Comparison of ENCODE assay signal across 14 cellular contexts in the genomic region with DNA sequence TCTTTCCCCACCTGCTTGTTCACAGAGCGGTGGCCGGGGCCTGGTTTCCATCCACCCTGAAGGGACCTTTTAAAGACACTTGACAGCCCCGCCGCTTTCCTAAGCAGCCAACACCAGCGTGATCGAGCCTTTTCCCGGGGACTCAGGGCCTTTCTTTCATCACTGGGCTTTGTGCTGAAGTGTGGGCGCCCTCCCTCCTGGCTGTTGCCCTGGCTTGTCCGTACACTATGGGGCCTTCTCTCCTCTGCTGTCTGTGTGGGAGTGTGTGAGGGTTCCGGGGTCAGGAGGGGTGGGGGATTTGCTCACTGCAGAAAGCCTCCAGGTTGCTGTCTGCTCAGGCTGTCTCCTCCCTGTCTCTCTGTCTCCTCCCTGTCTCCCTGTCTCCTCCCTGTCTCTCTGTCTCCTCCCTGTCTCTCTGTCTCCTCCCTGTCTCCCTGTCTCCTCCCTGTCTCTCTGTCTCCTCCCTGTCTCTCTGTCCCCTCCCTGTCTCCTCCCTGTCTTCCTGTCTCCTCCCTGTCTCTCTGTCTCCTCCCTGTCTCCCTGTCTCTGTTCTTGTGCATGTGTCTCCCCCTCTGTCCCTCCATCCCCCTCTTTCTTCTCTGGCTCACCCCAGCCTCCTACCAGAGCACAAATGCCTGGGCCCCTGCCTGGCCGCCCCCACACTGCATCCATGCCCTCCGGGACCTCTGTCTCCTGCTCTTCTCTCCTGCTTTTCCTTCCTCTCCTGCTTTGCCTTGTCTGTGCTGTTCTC.
DNase-seq lines count a peak whose midpoint lies in the region; ATAC-seq, FAIRE-seq and TF ChIP-seq lines count a peak whose summit lies in the region.
"Had no signal": no experiment of that assay in that cellular context is flagged by ENCODE, and none has a peak within 500 bp of the region (broad histone marks: within the 10 kb centered on the region; RNA-seq: fewer than 3 reads in every experiment).

No MANE protein-coding gene starts in this region.

- H3K36me3 Mint-ChIP-seq in HFFc6 (ENCODE audit: low read depth) (no peaks in the 10 kb centered on the region), brain (no peaks in the 10 kb centered on the region), type B pancreatic cell (no peaks in the 10 kb centered on the region)

- H4K20me1 ChIP-seq in keratinocyte (ENCODE audit: control insufficient read depth, extremely low read depth, insufficient read depth, low read length), result no peaks in the 10 kb centered on the region

- H3K27ac Mint-ChIP-seq in HFFc6 (peak overlapping the region; percentile 69), brain (peak overlapping the region; percentile 18 to 83 (median 31)), type B pancreatic cell (peak overlapping the region; percentile 66)

- H3K9me3 Mint-ChIP-seq in HFFc6, result no peaks in the 10 kb centered on the region
- peaks cover 0 to 6% (median 0%) of the 10 kb centered on the region in 5 experiments for H3K9me3 Mint-ChIP-seq in brain
- no peaks in the 10 kb centered on the region for H3K9me3 Mint-ChIP-seq in type B pancreatic cell
- H3K9me3 Mint-ChIP-seq: activated T-cell treated with anti-CD3 and anti-CD28 coated beads, Interleukin-2, amount 50 U/mL, for 4 hours had no signal

- TF ChIP-seq CTCF in HFFc6 (IDR thresholded peaks at IDR 0.05), result no peak
- no peak for TF ChIP-seq CTCF in brain (conservative IDR thresholded peaks at IDR 0.05)
- no peak for TF ChIP-seq CTCF in keratinocyte (optimal IDR thresholded peaks at IDR 0.05 in 1 of 3, IDR thresholded peaks at IDR 0.05 in 1 of 3, conservative IDR thresholded peaks at IDR 0.05 in 1 of 3; ENCODE audit: extremely low read depth in 1 of 3, insufficient read depth in 2 of 3, low read length in 3 of 3)
- no peak for TF ChIP-seq CTCF in type B pancreatic cell (conservative IDR thresholded peaks at IDR 0.05)
- TF ChIP-seq CTCF in transverse colon (IDR thresholded peaks at IDR 0.05), result no peak

- H3K4me1 ChIP-seq in keratinocyte (ENCODE audit: control insufficient read depth, extremely low read depth, insufficient read depth, low read length) (peaks cover 9% of the 10 kb centered on the region), transverse colon (peaks cover 0 to 2% (median 0%) of the 10 kb centered on the region in 4 donors)
- H3K4me1 ChIP-seq: upper lobe of right lung had no signal

- H3K4me1 Mint-ChIP-seq in HFFc6 (ENCODE audit: low read depth), result peaks cover 30% of the 10 kb centered on the region
- H3K4me1 Mint-ChIP-seq in brain, result peaks cover 29% of the 10 kb centered on the region
- peaks cover 32% of the 10 kb centered on the region for H3K4me1 Mint-ChIP-seq in type B pancreatic cell (ENCODE audit: unreplicated experiment)

- no peak for TF ChIP-seq EP300 in transverse colon (IDR thresholded peaks at IDR 0.05; ENCODE audit: low read depth)

- intact Hi-C loops in transverse colon (cut with DNase I; ENCODE audit: low total_unique reads), result no loop called here

- TF ChIP-seq POLR2A in transverse colon (IDR thresholded peaks at IDR 0.05), result no peak

- peak overlapping the region; percentile 39 for H2AFZ ChIP-seq in keratinocyte (ENCODE audit: control insufficient read depth, low read length)

- FAIRE-seq in keratinocyte (lab: Jason Lieb, UNC), result peak; percentile 90
- FAIRE-seq: frontal cortex had no signal

- peak overlapping the region; percentile 65 for H3K4me3 Mint-ChIP-seq in HFFc6
- no peak overlapping the region for H3K4me3 Mint-ChIP-seq in brain
- no peak overlapping the region for H3K4me3 Mint-ChIP-seq in type B pancreatic cell
- H3K4me3 Mint-ChIP-seq: activated T-cell treated with anti-CD3 and anti-CD28 coated beads, Interleukin-2, amount 50 U/mL, for 4 hours had no signal

- no peaks in the 10 kb centered on the region for H3K79me2 ChIP-seq in keratinocyte (ENCODE audit: control insufficient read depth, insufficient read depth, low read length)

- ATAC-seq in HG03457 (IDR thresholded peaks at IDR 0.05; ENCODE audit: unreplicated experiment) (no peak), GM21528 (IDR thresholded peaks at IDR 0.05; ENCODE audit: low FRiP score, unreplicated experiment) (no peak)
- ATAC-seq: activated T-cell treated with anti-CD3 and anti-CD28 coated beads, Interleukin-2, amount 50 U/mL, for 4 hours; left lobe of liver; upper lobe of right lung had no signal

- DNase-seq in HFFc6 (peak; percentile 13), keratinocyte (ENCODE audit: low read depth, low spot score) (no peak), type B pancreatic cell (ENCODE audit: extremely low spot score, unreplicated experiment) (no peak), transverse colon (no peak)
- DNase-seq: activated T-cell treated with anti-CD3 and anti-CD28 coated beads, Interleukin-2, amount 50 U/mL, for 4 hours; NCI-H2171; upper lobe of right lung had no signal

- H3K36me3 ChIP-seq in keratinocyte (ENCODE audit: control insufficient read depth in 2 of 2, extremely low read depth in 1 of 2, insufficient read depth in 2 of 2, low read length in 2 of 2) (no peaks in the 10 kb centered on the region), transverse colon (no peaks in the 10 kb centered on the region)
- H3K36me3 ChIP-seq: upper lobe of right lung had no signal

- in situ Hi-C loops in transverse colon (cut with MboI; ENCODE audit: low pct_ligation_motif_present in 1 of 4, low pct_unique_long_range_greater_than_20kb in 1 of 4, low sequenced_read_pairs in 3 of 4), result loop anchor here in 3 of 4 donors (10.0 kb wide), 1 partner anchor 77 kb away; no protein-coding TSS in a partner anchor

- WGBS in transverse colon (ENCODE audit: low coverage in 1 of 2), 2 donors, result 83% methylated on average over 12 of the region's 12 CpGs; no CpG with 5 or more reads in 1 of the 2 donors

- H3K4me3 ChIP-seq in keratinocyte (ENCODE audit: control insufficient read depth in 2 of 3, extremely low read depth in 1 of 3, insufficient read depth in 2 of 3, low read depth in 1 of 3, low read length in 3 of 3) (no peak overlapping the region), transverse colon (no peak overlapping the region)
- H3K4me3 ChIP-seq: upper lobe of right lung had no signal

- H3K4me2 ChIP-seq in keratinocyte (ENCODE audit: control insufficient read depth, extremely low read depth, insufficient read depth, low read depth, low read length), result peak overlapping the region; percentile 62
- H3K4me2 ChIP-seq: KMS-11 had no signal

- no peak overlapping the region for H3K9ac ChIP-seq in keratinocyte (ENCODE audit: control insufficient read depth, extremely low read depth, insufficient read depth, low read length)
- H3K9ac ChIP-seq: KMS-11 had no signal

- no peaks in the 10 kb centered on the region for H3K9me3 ChIP-seq in keratinocyte (ENCODE audit: control insufficient read depth, low read depth, low read length)
- no peaks in the 10 kb centered on the region for H3K9me3 ChIP-seq in transverse colon
- H3K9me3 ChIP-seq: upper lobe of right lung had no signal

- no peak overlapping the region for H3K27ac ChIP-seq in keratinocyte (ENCODE audit: control insufficient read depth, insufficient read depth, low read length)
- no peak overlapping the region for H3K27ac ChIP-seq in transverse colon
- H3K27ac ChIP-seq: KMS-11, upper lobe of right lung, VCaP had no signal

- dilution Hi-C loops in keratinocyte (cut with MboI; ENCODE audit: extremely low pct_ligation_motif_present, low sequenced_read_pairs), result no loop called here

- no peaks in the 10 kb centered on the region for H3K9me1 ChIP-seq in keratinocyte (ENCODE audit: control insufficient read depth, extremely low read depth, insufficient read depth, low read length)

- H3K27me3 Mint-ChIP-seq in HFFc6 (ENCODE audit: insufficient read depth), result peaks cover 6% of the 10 kb centered on the region; the same call in 1 of the 2 replicates
- no peaks in the 10 kb centered on the region for H3K27me3 Mint-ChIP-seq in brain
- peaks cover 22% of the 10 kb centered on the region for H3K27me3 Mint-ChIP-seq in type B pancreatic cell

- H3K27me3 ChIP-seq in keratinocyte (ENCODE audit: control insufficient read depth, extremely low read depth, insufficient read depth, low read length) (peaks cover 8% of the 10 kb centered on the region), transverse colon (no peaks in the 10 kb centered on the region)
- H3K27me3 ChIP-seq: upper lobe of right lung had no signal
